In genomic region chr1:204073837-204074273, GRCh38 we compare ENCODE assay signal across 8 cellular contexts. TPM values are rescaled to one million over a fixed set of nuclear protein-coding genes. Genes with fewer than 3 reads are reported as not detected.
DNase-seq lines count a peak whose midpoint lies in the region; ATAC-seq and TF ChIP-seq lines count a peak whose summit lies in the region.

No MANE protein-coding gene starts in this region.

- POLR2A ChIA-PET in activated CD4-positive, alpha-beta T cell treated with anti-CD3 and anti-CD28 coated beads, Interleukin-2, amount 10 ng/mL, durations not matched to agents 7 days and 5 days (lab: Charles Lee): no interaction called here

- peak overlapping the region; percentile 65 for H3K4me3 Mint-ChIP-seq in activated CD4-positive, alpha-beta T cell treated with anti-CD3 and anti-CD28 coated beads, Interleukin-2, amount 10 ng/mL, durations not matched to agents 7 days and 5 days

- intact Hi-C loops in adrenal gland (cut with DNase I): loop anchor here in 1 of 2 donors (5.0 kb wide), 1 partner anchor 202 kb away; no protein-coding TSS in a partner anchor

- peaks cover 79% of the 10 kb centered on the region for H3K27me3 Mint-ChIP-seq in activated CD4-positive, alpha-beta T cell treated with anti-CD3 and anti-CD28 coated beads, Interleukin-2, amount 10 ng/mL, durations not matched to agents 7 days and 5 days

- no peak for DNase-seq in activated CD4-positive, alpha-beta T cell treated with anti-CD3 and anti-CD28 coated beads, Interleukin-2, amount 10 ng/mL, durations not matched to agents 7 days and 5 days
- no peak for DNase-seq in activated CD4-positive, alpha-beta T cell treated with anti-CD3 and anti-CD28 coated beads, Interleukin-2, amount 50 U/mL, for 1 hour
- peak in 1 of 7 donors; percentile 37 for DNase-seq in adrenal gland
- DNase-seq in iPS-NIHi11 (ENCODE audit: low spot score): no peak
- no peak for DNase-seq in activated effector memory CD4-positive, alpha-beta T cell treated with Interleukin-2 at 50 U/mL for 16 hours

- WGBS in adrenal gland, 4 donors: 0 to 1% (median 0%) methylated on average over 5 to 39 of the region's 39 CpGs

- H3K36me3 ChIP-seq in adrenal gland (replicated peaks in 1 of 2) (no peaks in the 10 kb centered on the region), skeletal muscle tissue (ENCODE audit: control insufficient read depth in 3 of 3, insufficient read depth in 3 of 3, low read length in 3 of 3) (no peaks in the 10 kb centered on the region)

- TF ChIP-seq CTCF in adrenal gland (IDR thresholded peaks at IDR 0.05): no peak

- H3K9me3 ChIP-seq in adrenal gland (replicated peaks in 1 of 3): no peaks in the 10 kb centered on the region
- no peaks in the 10 kb centered on the region for H3K9me3 ChIP-seq in iPS-18c (ENCODE audit: control insufficient read depth, insufficient read depth, low read length)
- no peaks in the 10 kb centered on the region for H3K9me3 ChIP-seq in skeletal muscle tissue (ENCODE audit: control insufficient read depth in 3 of 3, low read length in 3 of 3)

- no peak overlapping the region for H3K27ac Mint-ChIP-seq in activated CD4-positive, alpha-beta T cell treated with anti-CD3 and anti-CD28 coated beads, Interleukin-2, amount 10 ng/mL, durations not matched to agents 7 days and 5 days

- peaks cover 14 to 40% of the 10 kb centered on the region in 2 donors for H3K4me1 ChIP-seq in adrenal gland (replicated peaks in 1 of 2)
- peaks cover 17 to 40% (median 38%) of the 10 kb centered on the region in 3 donors for H3K4me1 ChIP-seq in skeletal muscle tissue (ENCODE audit: control insufficient read depth in 3 of 3, insufficient read depth in 3 of 3, low read length in 3 of 3)

- TF ChIP-seq POLR2A in adrenal gland (IDR thresholded peaks at IDR 0.05): no peak

- peaks cover 20% of the 10 kb centered on the region for H3K4me1 Mint-ChIP-seq in activated CD4-positive, alpha-beta T cell treated with anti-CD3 and anti-CD28 coated beads, Interleukin-2, amount 10 ng/mL, durations not matched to agents 7 days and 5 days

- no peaks in the 10 kb centered on the region for H3K36me3 Mint-ChIP-seq in activated CD4-positive, alpha-beta T cell treated with anti-CD3 and anti-CD28 coated beads, Interleukin-2, amount 10 ng/mL, durations not matched to agents 7 days and 5 days (ENCODE audit: low read depth)

- H3K9me3 Mint-ChIP-seq in activated CD4-positive, alpha-beta T cell treated with anti-CD3 and anti-CD28 coated beads, Interleukin-2, amount 10 ng/mL, durations not matched to agents 7 days and 5 days: no peaks in the 10 kb centered on the region

- peak overlapping the region; percentile 75 to 82 (median 76) for H3K9ac ChIP-seq in skeletal muscle tissue (ENCODE audit: low read depth in 1 of 3, low read length in 3 of 3)

- no peak for ATAC-seq in GM18498 (IDR thresholded peaks at IDR 0.05; ENCODE audit: unreplicated experiment)

- H3K4me3 ChIP-seq in adrenal gland (peak overlapping the region in 3 of 4 donors; percentile 52 to 80 (median 76)), iPS-18c (ENCODE audit: insufficient read depth, low read depth, low read length) (peak overlapping the region; percentile 71), skeletal muscle tissue (ENCODE audit: low read length in 3 of 3) (peak overlapping the region; percentile 81 to 89 (median 86))

- CTCF ChIA-PET in activated CD4-positive, alpha-beta T cell treated with anti-CD3 and anti-CD28 coated beads, Interleukin-2, amount 10 ng/mL, durations not matched to agents 7 days and 5 days (lab: Charles Lee): interaction anchor here (1.9 kb wide), 1 partner anchor 55 kb away, joined by 5 read pairs; no protein-coding TSS in a partner anchor

- H3K27me3 ChIP-seq in adrenal gland: no peaks in the 10 kb centered on the region
- peaks cover 0 to 7% (median 7%) of the 10 kb centered on the region in 3 donors for H3K27me3 ChIP-seq in skeletal muscle tissue (ENCODE audit: control insufficient read depth in 3 of 3, insufficient read depth in 3 of 3, low read length in 3 of 3)

- H3K27ac ChIP-seq in adrenal gland: peak overlapping the region in 4 of 5 donors; percentile 7 to 87 (median 73)
- peak overlapping the region; percentile 71 for H3K27ac ChIP-seq in skeletal muscle tissue (ENCODE audit: low read depth, low read length)

RNA-seq across cellular contexts. Expression of gene SOX13, which starts 0.9 kb away (rescaled TPM):
- total RNA-seq in activated CD4-positive, alpha-beta T cell treated with anti-CD3 and anti-CD28 coated beads, Interleukin-2, amount 10 ng/mL, durations not matched to agents 7 days and 5 days: 1 to 10 TPM in 1 of 2 experiments, under 1 TPM in 1; 0.60 to 1.3 TPM
- total RNA-seq in adrenal gland (10 to 100 TPM; 13.7 to 44.5 (median 28.7) TPM), skeletal muscle tissue (4.7 TPM)
- 10 to 100 TPM; 10.1 to 23.6 (median 10.3) TPM for polyA plus RNA-seq in adrenal gland
